Comparison of ENCODE assay signal across 8 cellular contexts in the genomic region with DNA sequence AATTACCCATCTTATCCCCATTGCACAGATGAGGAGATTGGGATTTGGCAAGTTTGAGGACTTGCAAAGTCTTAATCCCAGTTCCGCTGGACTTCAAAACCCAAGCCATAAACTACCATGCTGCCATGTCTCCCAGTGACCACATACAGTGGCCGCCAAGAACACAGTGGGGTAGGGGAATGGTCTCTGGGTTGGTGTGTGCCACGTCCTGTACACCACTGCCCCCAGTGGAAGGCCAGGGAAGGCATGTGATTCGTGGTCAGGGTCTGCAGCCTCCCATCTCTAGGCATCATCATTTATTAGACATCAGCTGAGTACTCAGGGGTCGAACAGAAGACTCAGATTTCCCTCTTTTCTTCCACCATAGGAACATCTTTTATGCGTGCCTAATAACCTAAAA.
DNase-seq lines count a peak whose midpoint lies in the region; ATAC-seq and TF ChIP-seq lines count a peak whose summit lies in the region.

No MANE protein-coding gene starts in this region.

- H3K4me1 ChIP-seq in adrenal gland (replicated peaks in 1 of 2): peaks cover 29 to 68% of the 10 kb centered on the region in 2 donors

- H3K4me3 ChIP-seq in adrenal gland: no peak overlapping the region

- H3K36me3 ChIP-seq in adrenal gland (replicated peaks in 1 of 2): no peaks in the 10 kb centered on the region

- in situ Hi-C loops in KBM-7 (cut with MboI; ENCODE audit: low pct_unique_long_range_greater_than_20kb, low sequenced_read_pairs): no loop called here

- no peak for TF ChIP-seq POLR2A in adrenal gland (IDR thresholded peaks at IDR 0.05)

- no peak overlapping the region for H3K27ac ChIP-seq in adrenal gland

- H3K27ac Mint-ChIP-seq in nephron: peak overlapping the region; percentile 94 to 97 (median 95)

- no peaks in the 10 kb centered on the region for H3K27me3 Mint-ChIP-seq in nephron (ENCODE audit: low read depth)

- H3K4me1 Mint-ChIP-seq in nephron: peaks cover 55% of the 10 kb centered on the region

- no peak for ATAC-seq in GM18907 (IDR thresholded peaks at IDR 0.05; ENCODE audit: unreplicated experiment)
- no peak for ATAC-seq in HG02981 (IDR thresholded peaks at IDR 0.05; ENCODE audit: unreplicated experiment)

- no peaks in the 10 kb centered on the region for H3K9me3 ChIP-seq in adrenal gland (replicated peaks in 1 of 3)

- H3K9me3 Mint-ChIP-seq in nephron: no peaks in the 10 kb centered on the region

- no peak overlapping the region for H3K4me3 Mint-ChIP-seq in nephron

- peak in 4 of 6 experiments; percentile 25 to 32 (median 28) for TF ChIP-seq CTCF in adrenal gland (IDR thresholded peaks at IDR 0.05)
- peak; percentile 35 to 58 (median 39) for TF ChIP-seq CTCF in nephron (IDR thresholded peaks at IDR 0.05; ENCODE audit: unreplicated experiment in 3 of 3)

- no peaks in the 10 kb centered on the region for H3K36me3 Mint-ChIP-seq in nephron (ENCODE audit: low read depth)

- DNase-seq in DMS 273 (lab: John Stamatoyannopoulos, UW; ENCODE audit: unreplicated experiment) (peak; percentile 49), DMS 273 treated with DMSO at 0.1 percent for 48 hours (lab: John Stamatoyannopoulos, UW) (no peak), KBM-7 (peak; percentile 33), adrenal gland (no peak), NCI-H2081 treated with DMSO at 0.1 percent for 48 hours (lab: John Stamatoyannopoulos, UW) (no peak)

- 73 to 82% (median 78%) methylated on average over 6 of the region's 6 CpGs for WGBS in adrenal gland, 4 donors

- intact Hi-C loops in adrenal gland (cut with DNase I): no loop called here

- no peaks in the 10 kb centered on the region for H3K27me3 ChIP-seq in adrenal gland

Comparison
In these comparisons a context has a peak if more than half of its experiments do, and no peak if none do; other contexts are left out.
1. DNase-seq: peak in DMS 273 (single experiment) and KBM-7 (single experiment); none in DMS 273 treated with DMSO at 0.1 percent for 48 hours (single experiment), adrenal gland (0 of 7) and NCI-H2081 treated with DMSO at 0.1 percent for 48 hours (single experiment).